Comparison of ENCODE assay signal across 13 cellular contexts in genomic region chr3:138943724-138944131, GRCh38. TPM values are rescaled to one million over a fixed set of nuclear protein-coding genes. Genes with fewer than 3 reads are reported as not detected.
DNase-seq lines count a peak whose midpoint lies in the region; ATAC-seq lines count a peak whose summit lies in the region.
"Had no signal": no experiment of that assay in that cellular context is flagged by ENCODE, and none has a peak within 500 bp of the region (broad histone marks: within the 10 kb centered on the region; RNA-seq: fewer than 3 reads in every experiment).

No MANE protein-coding gene starts in this region.

- peaks cover 48% of the 10 kb centered on the region for H3K4me1 Mint-ChIP-seq in stimulated activated naive CD8-positive, alpha-beta T cell treated with anti-CD3 and anti-CD28 coated beads, Interleukin-15, amount 100 ng/mL, for 72 hours

- DNase-seq in cardiac septum (ENCODE audit: low spot score) (peak; percentile 26), left ventricle myocardium superior (no peak), amniotic epithelial cell (ENCODE audit: low read depth) (peak; percentile 5), head of caudate nucleus (no peak), kidney tubule cell (ENCODE audit: low spot score) (no peak)
- no peak for DNase-seq in stimulated activated naive CD8-positive, alpha-beta T cell treated with anti-CD3 and anti-CD28 coated beads, Interleukin-15, amount 100 ng/mL, for 72 hours
- DNase-seq in activated naive CD4-positive, alpha-beta T cell (lab: John Stamatoyannopoulos, UW) = no peak
- DNase-seq: Kasumi-1; psoas muscle; stimulated activated CD4-positive, alpha-beta T cell treated with anti-CD3 and anti-CD28 coated beads, Interleukin-1b, Interleukin-23, amount 100 ng/mL, for 48 hours had no signal

- no peaks in the 10 kb centered on the region for H3K9me3 Mint-ChIP-seq in stimulated activated naive CD8-positive, alpha-beta T cell treated with anti-CD3 and anti-CD28 coated beads, Interleukin-15, amount 100 ng/mL, for 72 hours

- peaks cover 30% of the 10 kb centered on the region for H3K4me1 ChIP-seq in iPS-18a (ENCODE audit: control insufficient read depth, low read depth, low read length)

- ATAC-seq in left ventricle myocardium superior = no peak
- ATAC-seq in stimulated activated naive CD8-positive, alpha-beta T cell treated with anti-CD3 and anti-CD28 coated beads, Interleukin-15, amount 100 ng/mL, for 72 hours = no peak
- ATAC-seq: psoas muscle had no signal

- no peak overlapping the region for H3K27ac Mint-ChIP-seq in stimulated activated naive CD8-positive, alpha-beta T cell treated with anti-CD3 and anti-CD28 coated beads, Interleukin-15, amount 100 ng/mL, for 72 hours

- no peak overlapping the region for H3K27ac ChIP-seq in iPS-18a (ENCODE audit: low read length)
- H3K27ac ChIP-seq: BLaER1, psoas muscle had no signal

- H3K27me3 ChIP-seq in iPS-18a (ENCODE audit: control insufficient read depth, insufficient read depth, low read length) = peaks cover 100% of the 10 kb centered on the region

- H3K4me3 ChIP-seq in iPS-18a (ENCODE audit: low read length) = peak overlapping the region; percentile 43
- H3K4me3 ChIP-seq: BLaER1 had no signal

- H3K9me3 ChIP-seq in iPS-18a (ENCODE audit: control insufficient read depth, low read depth, low read length) = no peaks in the 10 kb centered on the region
- H3K9me3 ChIP-seq: BLaER1, psoas muscle had no signal

- intact Hi-C loops in cardiac septum (cut with DNase I) = no loop called here
- intact Hi-C loops in left ventricle myocardium superior (cut with micrococcal nuclease) = no loop called here
- intact Hi-C loops in head of caudate nucleus (cut with DNase I) = no loop called here

- H3K4me3 Mint-ChIP-seq in stimulated activated naive CD8-positive, alpha-beta T cell treated with anti-CD3 and anti-CD28 coated beads, Interleukin-15, amount 100 ng/mL, for 72 hours = peak overlapping the region; percentile 51 to 86

- no peaks in the 10 kb centered on the region for H3K36me3 ChIP-seq in iPS-18a (ENCODE audit: control insufficient read depth, low read depth, low read length)
- H3K36me3 ChIP-seq: BLaER1 had no signal

- H3K27me3 Mint-ChIP-seq in stimulated activated naive CD8-positive, alpha-beta T cell treated with anti-CD3 and anti-CD28 coated beads, Interleukin-15, amount 100 ng/mL, for 72 hours = peaks cover 92% of the 10 kb centered on the region

- no peak overlapping the region for H3K9ac ChIP-seq in iPS-18a (ENCODE audit: low read length)
- H3K9ac ChIP-seq: BLaER1 had no signal

RNA-seq across cellular contexts. Expression of gene FOXL2, which starts 3.2 kb away (rescaled TPM):
- 0.11 TPM for total RNA-seq in cardiac septum
- total RNA-seq in left ventricle myocardium superior = not detected
- total RNA-seq: lower leg skin had no signal

RNA-seq across cellular contexts. Expression of gene FOXL2NB, which starts 3.3 kb away (rescaled TPM):
- not detected for total RNA-seq in cardiac septum
- not detected for total RNA-seq in left ventricle myocardium superior
- total RNA-seq: lower leg skin had no signal

Comparison
In these comparisons a context has a peak if more than half of its experiments do, and no peak if none do; other contexts are left out.
1. DNase-seq: peak in cardiac septum (single experiment) and amniotic epithelial cell (single experiment); none in left ventricle myocardium superior (single experiment), stimulated activated naive CD8-positive, alpha-beta T cell treated with anti-CD3 and anti-CD28 coated beads, Interleukin-15, amount 100 ng/mL, for 72 hours (0 of 2), head of caudate nucleus (0 of 42), activated naive CD4-positive, alpha-beta T cell (0 of 4) and kidney tubule cell (single experiment).